ENCODE assay signal across 20 cellular contexts in the genomic region with DNA sequence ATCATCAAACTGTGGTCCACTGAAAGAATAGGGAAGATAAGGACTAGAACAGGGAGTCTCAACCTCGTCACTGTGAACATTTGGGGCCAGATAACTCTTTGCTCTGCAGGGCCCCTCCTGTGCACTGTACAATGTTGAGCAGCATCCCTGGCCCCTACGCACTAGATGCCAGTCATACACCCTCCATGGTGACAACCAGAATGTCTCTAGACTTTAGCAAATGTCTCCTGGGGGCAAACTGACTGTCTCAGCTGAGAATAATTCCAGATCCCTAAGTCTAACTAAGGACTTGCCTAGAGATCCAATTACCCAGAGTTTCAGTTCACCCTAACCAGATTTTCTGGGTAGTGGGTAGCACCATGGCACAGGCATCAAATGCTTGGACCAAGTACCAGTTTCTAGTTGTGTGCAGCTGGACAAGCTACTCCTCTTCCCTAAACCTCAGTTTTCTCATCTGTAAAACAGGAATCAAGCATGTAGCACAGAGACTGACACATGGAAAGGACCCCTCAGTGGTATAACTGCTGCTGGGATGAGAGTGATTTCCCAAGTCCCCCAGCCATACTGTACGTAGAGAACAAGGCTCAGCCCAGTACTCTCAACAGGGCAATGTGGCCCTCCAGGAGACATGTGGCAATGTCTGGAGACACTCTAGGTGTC.
DNase-seq lines count a peak whose midpoint lies in the region; ATAC-seq and TF ChIP-seq lines count a peak whose summit lies in the region.
"Had no signal": no experiment of that assay in that cellular context is flagged by ENCODE, and none has a peak within 500 bp of the region (broad histone marks: within the 10 kb centered on the region; RNA-seq: fewer than 3 reads in every experiment).

No MANE protein-coding gene starts in this region.

- H3K4me2 ChIP-seq in BLaER1, result peak overlapping the region; percentile 31
- H3K4me2 ChIP-seq in IMR-90 (ENCODE audit: low read depth, low read length), result no peak overlapping the region

- peak overlapping the region; percentile 91; the same call in 2 of the 3 replicates for H2BK15ac ChIP-seq in IMR-90 (ENCODE audit: low read depth, low read length)

- no peak overlapping the region for H3K9ac ChIP-seq in BLaER1
- H3K9ac ChIP-seq in IMR-90 (ENCODE audit: low read depth, low read length), result no peak overlapping the region

- H4K5ac ChIP-seq in IMR-90 (ENCODE audit: low read depth, low read length), result no peak overlapping the region

- no peak for DNase-seq in IMR-90
- DNase-seq in brain microvascular endothelial cell, result no peak
- DNase-seq in posterior vena cava (ENCODE audit: low spot score), result peak; percentile 22
- DNase-seq in right cardiac atrium, result no peak
- no peak for DNase-seq in NCI-H510A treated with DMSO at 0.1 percent for 48 hours (lab: John Stamatoyannopoulos, UW)
- DNase-seq in NCI-H187 treated with DMSO at 0.1 percent for 48 hours (lab: John Stamatoyannopoulos, UW), result no peak
- DNase-seq: activated CD8-positive, alpha-beta T cell treated with anti-CD3 and anti-CD28 coated beads, Interleukin-2, amount 10 ng/mL, durations not matched to agents 7 days and 5 days; activated effector memory CD4-positive, alpha-beta T cell treated with Interleukin-2 at 50 U/mL for 16 hours; COR-L47; effector CD8-positive, alpha-beta T cell; naive B cell; NCI-H1694 treated with DMSO at 0.1 percent for 48 hours; T-cell; upper lobe of right lung; WERI-Rb-1 had no signal

- H3K9me3 ChIP-seq in BLaER1, result peaks cover 6% of the 10 kb centered on the region; the same call in 1 of the 2 replicates
- no peaks in the 10 kb centered on the region for H3K9me3 ChIP-seq in IMR-90 (ENCODE audit: control insufficient read depth, insufficient read depth, low read length)
- H3K9me3 ChIP-seq in right cardiac atrium (ENCODE audit: control insufficient read depth, low read length), result no peaks in the 10 kb centered on the region
- H3K9me3 ChIP-seq: heart right ventricle, upper lobe of right lung had no signal

- POLR2A ChIA-PET in IMR-90 (lab: Charles Lee; ENCODE audit: unreplicated experiment), result no interaction called here

- peak overlapping the region; percentile 86 for H2AK5ac ChIP-seq in IMR-90 (ENCODE audit: low read depth, low read length)

- H3K14ac ChIP-seq in IMR-90 (replicated peaks; ENCODE audit: low read depth, low read length), result peak overlapping the region; percentile 49

- CTCF ChIA-PET in IMR-90 (lab: Yijun Ruan, JAX), result no interaction called here

- TF ChIP-seq RAD21 in IMR-90 (IDR thresholded peaks at IDR 0.05; ENCODE audit: low read length), result no peak

- no peak overlapping the region for H2BK5ac ChIP-seq in IMR-90 (ENCODE audit: low read depth, low read length, poor library complexity, severe bottlenecking)

- dilution Hi-C loops in IMR-90 (cut with HindIII; ENCODE audit: low sequenced_read_pairs, unreplicated experiment), result no loop called here

- TF ChIP-seq CTCF in IMR-90 (conservative IDR thresholded peaks at IDR 0.05; ENCODE audit: low read depth, low read length) (no peak), brain microvascular endothelial cell (IDR thresholded peaks at IDR 0.05; ENCODE audit: low read depth, low read length, missing control alignments) (no peak)

- peaks cover 36% of the 10 kb centered on the region for H3K9me1 ChIP-seq in IMR-90 (ENCODE audit: insufficient read depth, low read length)

- H3K56ac ChIP-seq in IMR-90 (ENCODE audit: extremely low read depth, insufficient read depth, low read length), result no peak overlapping the region

- H2BK120ac ChIP-seq in IMR-90 (ENCODE audit: low read depth, low read length), result peak overlapping the region; percentile 66

- H3K27me3 ChIP-seq in BLaER1 (no peaks in the 10 kb centered on the region), IMR-90 (ENCODE audit: control insufficient read depth, insufficient read depth, low read length) (no peaks in the 10 kb centered on the region), brain microvascular endothelial cell (replicated peaks) (no peaks in the 10 kb centered on the region), right cardiac atrium (ENCODE audit: control insufficient read depth, insufficient read depth) (no peaks in the 10 kb centered on the region)
- H3K27me3 ChIP-seq: heart right ventricle, upper lobe of right lung had no signal

- WGBS in IMR-90 (ENCODE audit: extremely low coverage in 2 of 2, insufficient read length in 1 of 2), 2 experiments, result 100% methylated on average over 1 of the region's 3 CpGs; no CpG with 5 or more reads in 1 of the 2 experiments
- WGBS in right cardiac atrium, result 47% methylated on average over 3 of the region's 3 CpGs

- peak overlapping the region; percentile 8 to 35; a peak in 1 of 4 replicates for H4K8ac ChIP-seq in IMR-90 (ENCODE audit: low read depth in 2 of 2, low read length in 2 of 2)

- H4K20me1 ChIP-seq in BLaER1, result no peaks in the 10 kb centered on the region
- no peaks in the 10 kb centered on the region; the same call in 1 of the 2 replicates for H4K20me1 ChIP-seq in IMR-90 (ENCODE audit: insufficient read depth, low read length)

- H3K36me3 ChIP-seq in BLaER1, result peaks cover 24% of the 10 kb centered on the region
- peaks cover 8% of the 10 kb centered on the region for H3K36me3 ChIP-seq in IMR-90 (ENCODE audit: control insufficient read depth, insufficient read depth, low read length)
- H3K36me3 ChIP-seq in brain microvascular endothelial cell (replicated peaks), result peaks cover 3% of the 10 kb centered on the region
- H3K36me3 ChIP-seq: upper lobe of right lung had no signal

- intact Hi-C loops in IMR-90 (cut with micrococcal nuclease) (no loop called here), posterior vena cava (cut with DNase I) (no loop called here), right cardiac atrium (cut with DNase I) (loop anchor here (10.0 kb wide), 3 partner anchors 255 to 645 kb away; no protein-coding TSS in a partner anchor)

- H3K4me1 ChIP-seq in BLaER1, result peaks cover 48% of the 10 kb centered on the region
- H3K4me1 ChIP-seq in IMR-90 (ENCODE audit: control insufficient read depth, insufficient read depth, low read length), result peaks cover 14% of the 10 kb centered on the region
- H3K4me1 ChIP-seq in right cardiac atrium (ENCODE audit: control insufficient read depth, insufficient read depth, low read length), result peaks cover 9% of the 10 kb centered on the region

- no peak; the same call in 1 of the 2 replicates for TF ChIP-seq POLR2A in IMR-90 (IDR thresholded peaks at IDR 0.05; ENCODE audit: low read depth, low read length)

- ATAC-seq in IMR-90 (ENCODE audit: low read depth) (no peak), right cardiac atrium (no peak), GM21717 (IDR thresholded peaks at IDR 0.05; ENCODE audit: unreplicated experiment) (no peak)
- ATAC-seq: activated CD8-positive, alpha-beta T cell treated with anti-CD3 and anti-CD28 coated beads, Interleukin-2, amount 10 ng/mL, durations not matched to agents 7 days and 5 days; heart right ventricle; T-cell; upper lobe of right lung had no signal

- BruUV-seq in IMR-90 (replicated peaks; lab: Mats Ljungman, UMichigan), result no TSS peak

- no peak overlapping the region for H3K4me3 ChIP-seq in BLaER1
- no peak overlapping the region for H3K4me3 ChIP-seq in IMR-90 (ENCODE audit: insufficient read depth, low read depth, low read length)
- H3K4me3 ChIP-seq in brain microvascular endothelial cell (ENCODE audit: low read depth, low read length), result no peak overlapping the region
- H3K4me3 ChIP-seq in right cardiac atrium (ENCODE audit: low read length), result no peak overlapping the region
- H3K4me3 ChIP-seq: heart right ventricle, lung, upper lobe of right lung had no signal

- H3K18ac ChIP-seq in IMR-90 (ENCODE audit: low read depth, low read length), result peak overlapping the region; percentile 26; the same call in 1 of the 2 replicates

- H2BK20ac ChIP-seq in IMR-90 (ENCODE audit: low read depth, low read length), result peak overlapping the region; percentile 51; the same call in 1 of the 2 replicates

- H3K27ac ChIP-seq in BLaER1 (no peak overlapping the region), IMR-90 (ENCODE audit: insufficient read depth, low read length) (no peak overlapping the region), brain microvascular endothelial cell (peak overlapping the region; percentile 99), right cardiac atrium (ENCODE audit: low read length) (no peak overlapping the region)
- H3K27ac ChIP-seq: HL-60, WERI-Rb-1 had no signal

- H3K79me1 ChIP-seq in IMR-90 (ENCODE audit: low read depth in 1 of 2, low read length in 2 of 2), result peaks cover 11 to 44% of the 10 kb centered on the region in 2 experiments; a peak in 3 of 4 replicates

- H2AK9ac ChIP-seq in IMR-90 (replicated peaks; ENCODE audit: low read depth, low read length, poor library complexity), result no peak overlapping the region

- no peak overlapping the region; the same call in 1 of the 2 replicates for H4K91ac ChIP-seq in IMR-90 (ENCODE audit: insufficient read depth, low read depth, low read length)

- H2AFZ ChIP-seq in IMR-90 (replicated peaks; ENCODE audit: low read length, poor library complexity), result no peak overlapping the region

- in situ Hi-C loops in IMR-90 (cut with MboI; ENCODE audit: low sequenced_read_pairs) (loop anchor here (5.0 kb wide), 1 partner anchor 642 kb away; no protein-coding TSS in a partner anchor), brain microvascular endothelial cell (cut with HindIII; ENCODE audit: low pct_ligation_motif_present, low sequenced_read_pairs) (no loop called here)

- peak overlapping the region; percentile 30 for H3K4ac ChIP-seq in IMR-90 (ENCODE audit: low read depth, low read length)

- H3K23ac ChIP-seq in IMR-90 (ENCODE audit: low read depth, low read length), result peak overlapping the region; percentile 54; the same call in 1 of the 2 replicates

TF ChIP-seq in IMR-90, 13 proteins besides CTCF, POLR2A, EP300 and RAD21 (continues in another document):
- TF ChIP-seq, protein P1, sequence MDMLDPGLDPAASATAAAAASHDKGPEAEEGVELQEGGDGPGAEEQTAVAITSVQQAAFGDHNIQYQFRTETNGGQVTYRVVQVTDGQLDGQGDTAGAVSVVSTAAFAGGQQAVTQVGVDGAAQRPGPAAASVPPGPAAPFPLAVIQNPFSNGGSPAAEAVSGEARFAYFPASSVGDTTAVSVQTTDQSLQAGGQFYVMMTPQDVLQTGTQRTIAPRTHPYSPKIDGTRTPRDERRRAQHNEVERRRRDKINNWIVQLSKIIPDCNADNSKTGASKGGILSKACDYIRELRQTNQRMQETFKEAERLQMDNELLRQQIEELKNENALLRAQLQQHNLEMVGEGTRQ (IDR thresholded peaks at IDR 0.05; ENCODE audit: low read depth, low read length), result no peak
- no peak for TF ChIP-seq NFE2L2 (IDR thresholded peaks at IDR 0.05; ENCODE audit: low read depth, low read length)
- TF ChIP-seq MXI1 (IDR thresholded peaks at IDR 0.05; ENCODE audit: borderline replicate concordance, low read depth, low read length), result no peak
- TF ChIP-seq FOS (IDR thresholded peaks at IDR 0.05; ENCODE audit: low read depth, low read length), result no peak

Comparison
In these comparisons a context has a peak if more than half of its experiments do, and no peak if none do; other contexts are left out.
1. intact Hi-C loops: an anchor here in right cardiac atrium (10.0 kb wide); none called in IMR-90 and posterior vena cava.